ENCODE assay signal across 11 cellular contexts in genomic region chr1:221718391-221719277, GRCh38. TPM values are rescaled to one million over a fixed set of nuclear protein-coding genes. Genes with fewer than 3 reads are reported as not detected.
A peak's percentile ranks its signal among the peaks of the same experiment; 100 is the strongest.
DNase-seq lines count a peak whose midpoint lies in the region; ATAC-seq and TF ChIP-seq lines count a peak whose summit lies in the region.
"Had no signal": no experiment of that assay in that cellular context is flagged by ENCODE, and none has a peak within 500 bp of the region (broad histone marks: within the 10 kb centered on the region; RNA-seq: fewer than 3 reads in every experiment).

No MANE protein-coding gene starts in this region.

- DNase-seq in GM04503 (ENCODE audit: low read depth), result peak; percentile 99
- peak; percentile 54 to 76 for DNase-seq in SJCRH30
- DNase-seq in fibroblast of pulmonary artery (ENCODE audit: low read depth), result peak; percentile 73
- DNase-seq in skeletal muscle cell (ENCODE audit: low read depth), result peak; percentile 95
- DNase-seq in activated T-cell treated with anti-CD3 and anti-CD28 coated beads, Interleukin-2, amount 50 U/mL, for 1 hour, result no peak
- no peak for DNase-seq in amygdala (lab: John Stamatoyannopoulos, UW)
- DNase-seq: activated T-cell treated with anti-CD3 and anti-CD28 coated beads for 4 hours, SHP77 treated with DMSO at 0.1 percent for 48 hours had no signal

- H3K36me3 ChIP-seq in SJCRH30, result peaks cover 3% of the 10 kb centered on the region; the same call in 1 of the 2 replicates

- H3K4me3 ChIP-seq in SJCRH30, result no peak overlapping the region
- no peak overlapping the region for H3K4me3 ChIP-seq in fibroblast of pulmonary artery (replicated peaks; ENCODE audit: low read depth, low read length)
- H3K4me3 ChIP-seq in skeletal muscle cell (ENCODE audit: low read depth, low read length), result no peak overlapping the region
- H3K4me3 ChIP-seq: GM12878 had no signal

- peak overlapping the region; percentile 38 for H3K27ac ChIP-seq in SJCRH30

- H3K9me3 ChIP-seq in SJCRH30 (replicated peaks), result peaks cover 4% of the 10 kb centered on the region

- no peaks in the 10 kb centered on the region for H3K27me3 ChIP-seq in SJCRH30

- ATAC-seq in GM19395 (IDR thresholded peaks at IDR 0.05; ENCODE audit: unreplicated experiment), result no peak
- ATAC-seq in HG03280 (IDR thresholded peaks at IDR 0.05; ENCODE audit: unreplicated experiment), result no peak
- ATAC-seq: GM12878 had no signal

- H3K4me1 ChIP-seq in SJCRH30, result peaks cover 55% of the 10 kb centered on the region

- TF ChIP-seq CTCF in fibroblast of pulmonary artery (IDR thresholded peaks at IDR 0.05; ENCODE audit: low read length, missing control alignments), result no peak

RNA-seq across cellular contexts. Expression of gene DUSP10, which starts 23.3 kb away (rescaled TPM):
- total RNA-seq in SJCRH30 (2014; rRNA removed; shearing (Covaris generic)), result 11.4 and 12.1 TPM in 2 replicates

Comparison
In these comparisons a context has a peak if more than half of its experiments do, and no peak if none do; other contexts are left out.
1. DNase-seq: peak in GM04503 (single experiment), SJCRH30 (2 of 2), fibroblast of pulmonary artery (single experiment) and skeletal muscle cell (single experiment); none in activated T-cell treated with anti-CD3 and anti-CD28 coated beads, Interleukin-2, amount 50 U/mL, for 1 hour (single experiment) and amygdala (0 of 56).